In the genomic region with DNA sequence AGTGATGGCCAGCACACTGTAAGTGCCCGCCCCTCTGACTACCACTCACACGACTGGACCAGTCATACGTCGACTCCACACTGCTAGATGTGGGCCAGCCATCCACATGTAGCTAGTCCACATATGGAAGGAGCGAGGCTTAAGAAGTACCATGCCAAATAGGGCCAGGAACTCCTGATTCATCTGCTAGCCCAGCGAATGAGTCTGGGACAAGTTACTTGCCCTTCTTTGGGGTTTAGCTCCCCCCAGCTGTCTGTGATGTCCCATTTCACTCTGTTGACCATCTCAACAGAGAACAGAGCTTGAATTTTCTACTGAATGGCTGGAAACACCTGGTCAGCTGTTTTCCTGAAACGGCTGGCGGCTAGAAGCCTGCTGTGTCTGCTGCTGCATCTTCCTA, we compare ENCODE assay signal across 11 cellular contexts. TPM values are rescaled to one million over a fixed set of nuclear protein-coding genes. Genes with fewer than 3 reads are reported as not detected.
DNase-seq lines count a peak whose midpoint lies in the region; ATAC-seq, FAIRE-seq and TF ChIP-seq lines count a peak whose summit lies in the region.
"Had no signal": no experiment of that assay in that cellular context is flagged by ENCODE, and none has a peak within 500 bp of the region (broad histone marks: within the 10 kb centered on the region; RNA-seq: fewer than 3 reads in every experiment).

No MANE protein-coding gene starts in this region.

- no peak for TF ChIP-seq POLR2A in body of pancreas (IDR thresholded peaks at IDR 0.05)

- H3K27me3 ChIP-seq in GM23248 (replicated peaks; ENCODE audit: insufficient read depth) (no peaks in the 10 kb centered on the region), body of pancreas (no peaks in the 10 kb centered on the region), skeletal muscle satellite cell (ENCODE audit: control insufficient read depth, insufficient read depth, low read length) (no peaks in the 10 kb centered on the region), PC-9 (ENCODE audit: insufficient read depth, low read depth) (no peaks in the 10 kb centered on the region)

- H3F3A ChIP-seq in GM23248 (ENCODE audit: insufficient read depth): peaks cover 54% of the 10 kb centered on the region
- H3F3A ChIP-seq in PC-9 (ENCODE audit: insufficient read depth, low read depth): peaks cover 23% of the 10 kb centered on the region

- no peaks in the 10 kb centered on the region for H4K20me1 ChIP-seq in GM23248 (ENCODE audit: insufficient read depth)
- H4K20me1 ChIP-seq in PC-9 (ENCODE audit: insufficient read depth): no peaks in the 10 kb centered on the region

- no peak for TF ChIP-seq CTCF in body of pancreas (IDR thresholded peaks at IDR 0.05)
- no peak for TF ChIP-seq CTCF in kidney (IDR thresholded peaks at IDR 0.05; ENCODE audit: borderline replicate concordance, extremely low read depth, insufficient read depth)
- TF ChIP-seq CTCF in PC-9 (conservative IDR thresholded peaks at IDR 0.05): no peak

- H3K4me2 ChIP-seq in GM23248 (ENCODE audit: unreplicated experiment) (peak overlapping the region; percentile 10), skeletal muscle satellite cell (ENCODE audit: low read length) (peak overlapping the region; percentile 12), PC-9 (no peak overlapping the region)

- FAIRE-seq in kidney (lab: Jason Lieb, UNC): no peak

- H3K79me2 ChIP-seq in GM23248 (ENCODE audit: insufficient read depth) (peaks cover 97% of the 10 kb centered on the region), PC-9 (ENCODE audit: low read depth) (no peaks in the 10 kb centered on the region)

- H3K4me3 ChIP-seq in GM23248 (no peak overlapping the region), body of pancreas (no peak overlapping the region), kidney (ENCODE audit: low read length in 2 of 2) (no peak overlapping the region), skeletal muscle satellite cell (ENCODE audit: low read length) (no peak overlapping the region), PC-9 (no peak overlapping the region)

- H2AFZ ChIP-seq in GM23248 (no peak overlapping the region), PC-9 (no peak overlapping the region)

- peak; percentile 76 for DNase-seq in GM23248
- DNase-seq in body of pancreas: no peak
- no peak for DNase-seq in kidney
- no peak for DNase-seq in T1000 (lab: John Stamatoyannopoulos, UW)
- DNase-seq in PC-9: no peak
- DNase-seq in activated naive CD4-positive, alpha-beta T cell treated with anti-CD3 and anti-CD28 coated beads, Interleukin-2, amount 50 U/mL, for 72 hours (ENCODE audit: low spot score in 2 of 2): no peak
- DNase-seq: activated gamma-delta T cell treated with Interleukin-2 at 50 U/mL for 16 hours; CD4-positive, alpha-beta T cell; MM.1S had no signal

- H3K9ac ChIP-seq in GM23248 (peak overlapping the region; percentile 27; the same call in 1 of the 2 replicates), kidney (ENCODE audit: low read length in 2 of 2) (peak overlapping the region in 1 of 2 donors; percentile 51), skeletal muscle satellite cell (ENCODE audit: low read depth, low read length) (no peak overlapping the region)

- H3K9me2 ChIP-seq in GM23248 (ENCODE audit: insufficient read depth) (no peaks in the 10 kb centered on the region), PC-9 (ENCODE audit: insufficient read depth) (no peaks in the 10 kb centered on the region)

- CTCF ChIA-PET in PC-9 (lab: Charles Lee): no interaction called here

- peaks cover 61% of the 10 kb centered on the region for H3K4me1 ChIP-seq in GM23248 (ENCODE audit: insufficient read depth)
- peaks cover 69% of the 10 kb centered on the region for H3K4me1 ChIP-seq in body of pancreas
- peaks cover 18 to 43% of the 10 kb centered on the region in 2 donors for H3K4me1 ChIP-seq in kidney (ENCODE audit: control insufficient read depth in 1 of 2, insufficient read depth in 1 of 2, low read depth in 1 of 2, low read length in 2 of 2)
- H3K4me1 ChIP-seq in skeletal muscle satellite cell (ENCODE audit: control insufficient read depth, insufficient read depth, low read length): peaks cover 71% of the 10 kb centered on the region
- peaks cover 12% of the 10 kb centered on the region for H3K4me1 ChIP-seq in PC-9 (replicated peaks; ENCODE audit: insufficient read depth)

- H3K9me3 ChIP-seq in GM23248 (ENCODE audit: low read depth): no peaks in the 10 kb centered on the region
- no peaks in the 10 kb centered on the region for H3K9me3 ChIP-seq in body of pancreas
- no peaks in the 10 kb centered on the region for H3K9me3 ChIP-seq in kidney (ENCODE audit: control insufficient read depth in 1 of 2, low read length in 2 of 2)
- no peaks in the 10 kb centered on the region for H3K9me3 ChIP-seq in skeletal muscle satellite cell (replicated peaks; ENCODE audit: low read length)
- no peaks in the 10 kb centered on the region for H3K9me3 ChIP-seq in PC-9 (ENCODE audit: insufficient read depth, low read depth)

- H3K27ac Mint-ChIP-seq in activated naive CD4-positive, alpha-beta T cell treated with anti-CD3 and anti-CD28 coated beads, Interleukin-2, amount 50 U/mL, for 72 hours: no peak overlapping the region
- H3K27ac Mint-ChIP-seq: CD4-positive, alpha-beta T cell had no signal

- 86% methylated on average over 8 of the region's 8 CpGs for WGBS in GM23248 (ENCODE audit: low coverage in 1 of 2, low lambda C conversion rate in 2 of 2, missing lambda C conversion rate in 2 of 2), 2 experiments
- WGBS in body of pancreas, 2 donors: 83 to 88% methylated on average over 8 of the region's 8 CpGs

- BruUV-seq in PC-9 (replicated peaks; lab: Mats Ljungman, UMichigan): no TSS peak

- H3K9me3 Mint-ChIP-seq in activated naive CD4-positive, alpha-beta T cell treated with anti-CD3 and anti-CD28 coated beads, Interleukin-2, amount 50 U/mL, for 72 hours: no peaks in the 10 kb centered on the region
- H3K9me3 Mint-ChIP-seq: CD4-positive, alpha-beta T cell had no signal

- H3K36me3 Mint-ChIP-seq in activated naive CD4-positive, alpha-beta T cell treated with anti-CD3 and anti-CD28 coated beads, Interleukin-2, amount 50 U/mL, for 72 hours: peaks cover 0 to 1% of the 10 kb centered on the region in 2 donors

- peak overlapping the region; percentile 56 for H3K27ac ChIP-seq in GM23248
- peak overlapping the region; percentile 1 to 90 (median 31) for H3K27ac ChIP-seq in body of pancreas
- H3K27ac ChIP-seq in kidney (ENCODE audit: low read depth in 2 of 2, low read length in 2 of 2): peak overlapping the region; percentile 69 to 82
- no peak overlapping the region for H3K27ac ChIP-seq in PC-9

- in situ Hi-C loops in GM23248 (cut with MboI): no loop called here

- H3K36me3 ChIP-seq in GM23248 (ENCODE audit: low read depth): peaks cover 8% of the 10 kb centered on the region; the same call in 1 of the 2 replicates
- no peaks in the 10 kb centered on the region for H3K36me3 ChIP-seq in body of pancreas (replicated peaks in 1 of 2; ENCODE audit: insufficient read depth in 1 of 2, low read depth in 2 of 2)
- no peaks in the 10 kb centered on the region for H3K36me3 ChIP-seq in kidney (ENCODE audit: control insufficient read depth in 1 of 2, insufficient read depth in 2 of 2, low read length in 2 of 2)
- H3K36me3 ChIP-seq in skeletal muscle satellite cell (ENCODE audit: insufficient read depth, low read length): peaks cover 38% of the 10 kb centered on the region
- no peaks in the 10 kb centered on the region for H3K36me3 ChIP-seq in PC-9 (ENCODE audit: low read depth)

- ATAC-seq in body of pancreas: no peak
- ATAC-seq in GM19463 (IDR thresholded peaks at IDR 0.05; ENCODE audit: unreplicated experiment): no peak
- ATAC-seq in activated naive CD4-positive, alpha-beta T cell treated with anti-CD3 and anti-CD28 coated beads, Interleukin-2, amount 50 U/mL, for 72 hours: no peak

- POLR2A ChIA-PET in PC-9 (lab: Charles Lee; ENCODE audit: unreplicated experiment): interaction anchor here (0.6 kb wide), 1 partner anchor 126 kb away, joined by 4 read pairs; no protein-coding TSS in a partner anchor

- intact Hi-C loops in body of pancreas (cut with DNase I): no loop called here
- intact Hi-C loops in kidney (cut with DNase I): no loop called here
- intact Hi-C loops in PC-9 (cut with micrococcal nuclease; ENCODE audit: unreplicated experiment): no loop called here

RNA-seq across cellular contexts. Expression of a gene that starts 5.8 kb away (rescaled TPM):
- 1,160 and 1,256 TPM in 2 replicates for total RNA-seq in GM23248 (2014; rRNA removed; shearing (Covaris generic))
- polyA plus RNA-seq in GM23248 (2016; fragmentation: Nextera tagmentation; extraction: Ambion mirVana) (510 and 529 TPM in 2 replicates), kidney (ENCODE audit: insufficient read depth, low read depth, low replicate concordance) (211 TPM)
- total RNA-seq in body of pancreas (100 to 1,000 TPM; 127 to 245 TPM), kidney (236 TPM), PC-9 (2021) (56.8 and 61.3 TPM in 2 replicates)
- 169 and 175 TPM in 2 replicates for total RNA-seq in skeletal muscle satellite cell (2012; rRNA removed)
- 10 to 100 TPM; 13.2 to 57.6 TPM for total RNA-seq in activated naive CD4-positive, alpha-beta T cell treated with anti-CD3 and anti-CD28 coated beads, Interleukin-2, amount 50 U/mL, for 72 hours

RNA-seq across cellular contexts. Expression of a gene that starts 32.2 kb away (rescaled TPM):
- 148 and 162 TPM in 2 replicates for total RNA-seq in GM23248 (2014; rRNA removed; shearing (Covaris generic))
- polyA plus RNA-seq in GM23248 (2016; fragmentation: Nextera tagmentation; extraction: Ambion mirVana): 112 and 117 TPM in 2 replicates
- total RNA-seq in body of pancreas: 10 to 100 TPM; 25.2 to 48.8 TPM
- total RNA-seq in kidney: 25.6 TPM
- polyA plus RNA-seq in kidney (ENCODE audit: insufficient read depth, low read depth, low replicate concordance): 27.3 TPM
- total RNA-seq in skeletal muscle satellite cell (2012; rRNA removed): 43.2 and 47.4 TPM in 2 replicates
- total RNA-seq in PC-9 (2021): 31.6 and 46.4 TPM in 2 replicates
- total RNA-seq in activated naive CD4-positive, alpha-beta T cell treated with anti-CD3 and anti-CD28 coated beads, Interleukin-2, amount 50 U/mL, for 72 hours: 10 to 100 TPM in 1 of 2 donors, 1 to 10 TPM in 1; 5.7 to 13.0 TPM

RNA-seq across cellular contexts. Expression of a gene that starts 37.8 kb away (rescaled TPM):
- 79.0 and 81.8 TPM in 2 replicates for total RNA-seq in GM23248 (2014; rRNA removed; shearing (Covaris generic))
- polyA plus RNA-seq in GM23248 (2016; fragmentation: Nextera tagmentation; extraction: Ambion mirVana): 74.7 and 75.6 TPM in 2 replicates
- total RNA-seq in body of pancreas: 10 to 100 TPM; 11.5 to 13.7 TPM
- 23.0 TPM for total RNA-seq in kidney
- polyA plus RNA-seq in kidney (ENCODE audit: insufficient read depth, low read depth, low replicate concordance): 1.7 TPM
- 43.9 and 60.7 TPM in 2 replicates for total RNA-seq in skeletal muscle satellite cell (2012; rRNA removed)
- 44.5 and 45.3 TPM in 2 replicates for total RNA-seq in PC-9 (2021)
- 1 to 10 TPM in 1 of 2 donors, under 1 TPM in 1; 0.48 to 3.1 TPM for total RNA-seq in activated naive CD4-positive, alpha-beta T cell treated with anti-CD3 and anti-CD28 coated beads, Interleukin-2, amount 50 U/mL, for 72 hours
